In the genomic region with DNA sequence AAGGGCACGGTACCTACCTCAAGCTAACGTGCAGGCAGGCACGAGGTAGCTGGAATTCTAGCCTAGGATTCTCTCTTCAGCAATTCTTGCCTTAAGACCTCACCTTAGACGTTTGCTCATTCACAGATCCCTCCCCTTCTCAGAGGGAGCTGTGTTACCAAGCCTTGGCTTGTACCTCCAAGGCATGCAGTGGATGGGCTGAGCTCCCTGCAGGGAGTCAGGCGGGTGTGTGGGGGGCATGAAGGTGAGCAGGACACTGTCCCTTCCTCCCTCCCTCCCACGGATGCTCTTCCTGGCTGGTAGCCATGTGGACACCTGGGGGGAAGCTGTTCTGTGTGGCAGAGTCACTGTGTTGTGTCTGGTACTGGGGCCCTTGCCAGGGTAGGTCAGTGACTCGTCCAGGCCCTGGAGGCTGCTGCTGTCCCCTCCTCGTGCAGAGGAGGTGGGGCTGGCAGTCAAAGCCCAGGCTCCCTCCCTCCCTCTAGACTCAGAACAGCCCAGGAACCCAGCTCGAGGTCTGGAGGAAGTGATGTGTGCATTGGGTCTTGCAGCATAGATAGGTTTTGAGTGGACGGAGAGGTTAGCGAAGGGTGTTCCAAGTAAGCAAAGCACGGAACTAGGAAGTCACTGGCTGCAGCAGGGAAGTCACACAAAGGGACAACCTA, we compare ENCODE assay signal across 9 cellular contexts.
DNase-seq lines count a peak whose midpoint lies in the region; ATAC-seq and FAIRE-seq lines count a peak whose summit lies in the region.
"Had no signal": no experiment of that assay in that cellular context is flagged by ENCODE, and none has a peak within 500 bp of the region (broad histone marks: within the 10 kb centered on the region; RNA-seq: fewer than 3 reads in every experiment).

No MANE protein-coding gene starts in this region.

- no peaks in the 10 kb centered on the region for H3K27me3 Mint-ChIP-seq in activated T-helper 17 cell treated with anti-CD3 and anti-CD28 coated beads, Interleukin-2, amount 50 U/mL, for 72 hours

- peak; percentile 57 for DNase-seq in activated effector memory CD4-positive, alpha-beta T cell treated with anti-CD3 and anti-CD28 coated beads, Interleukin-2, amount 50 U/mL, for 16 hours
- DNase-seq in activated effector memory CD4-positive, alpha-beta T cell treated with Interleukin-2 at 50 U/mL for 16 hours, result no peak
- DNase-seq in left colon, result no peak
- peak; percentile 58 for DNase-seq in urothelium cell line (ENCODE audit: low spot score)
- no peak for DNase-seq in NCI-H1417 (lab: John Stamatoyannopoulos, UW)
- DNase-seq in epidermal melanocyte (ENCODE audit: insufficient read length, low spot score), result no peak
- DNase-seq: NCI-H1930 had no signal

- peak overlapping the region; percentile 30 for H3K27ac Mint-ChIP-seq in activated T-helper 17 cell treated with anti-CD3 and anti-CD28 coated beads, Interleukin-2, amount 50 U/mL, for 72 hours

- H3K4me1 Mint-ChIP-seq in activated T-helper 17 cell treated with anti-CD3 and anti-CD28 coated beads, Interleukin-2, amount 50 U/mL, for 72 hours, result peaks cover 3% of the 10 kb centered on the region

- no peaks in the 10 kb centered on the region for H3K9me3 Mint-ChIP-seq in activated T-helper 17 cell treated with anti-CD3 and anti-CD28 coated beads, Interleukin-2, amount 50 U/mL, for 72 hours

- FAIRE-seq in urothelium cell line (lab: Jason Lieb, UNC), result no peak

- H3K36me3 Mint-ChIP-seq in activated T-helper 17 cell treated with anti-CD3 and anti-CD28 coated beads, Interleukin-2, amount 50 U/mL, for 72 hours (ENCODE audit: low read depth), result peaks cover 5% of the 10 kb centered on the region

- intact Hi-C loops in left colon (cut with DNase I, micrococcal nuclease), result no loop called here

- no peak overlapping the region for H3K4me3 Mint-ChIP-seq in activated T-helper 17 cell treated with anti-CD3 and anti-CD28 coated beads, Interleukin-2, amount 50 U/mL, for 72 hours

- ATAC-seq in activated T-helper 17 cell treated with anti-CD3 and anti-CD28 coated beads, Interleukin-2, amount 50 U/mL, for 72 hours (replicated peaks), result no peak
- ATAC-seq in left colon (peak; percentile 32), HG02571 (IDR thresholded peaks at IDR 0.05; ENCODE audit: unreplicated experiment) (no peak)

Comparison
In these comparisons a context has a peak if more than half of its experiments do, and no peak if none do; other contexts are left out.
1. DNase-seq: peak in activated effector memory CD4-positive, alpha-beta T cell treated with anti-CD3 and anti-CD28 coated beads, Interleukin-2, amount 50 U/mL, for 16 hours (single experiment) and urothelium cell line (single experiment); none in activated effector memory CD4-positive, alpha-beta T cell treated with Interleukin-2 at 50 U/mL for 16 hours (single experiment), left colon (0 of 2), NCI-H1417 (0 of 3) and epidermal melanocyte (single experiment).